8 cellular contexts compared by ENCODE assay signal in the genomic region with DNA sequence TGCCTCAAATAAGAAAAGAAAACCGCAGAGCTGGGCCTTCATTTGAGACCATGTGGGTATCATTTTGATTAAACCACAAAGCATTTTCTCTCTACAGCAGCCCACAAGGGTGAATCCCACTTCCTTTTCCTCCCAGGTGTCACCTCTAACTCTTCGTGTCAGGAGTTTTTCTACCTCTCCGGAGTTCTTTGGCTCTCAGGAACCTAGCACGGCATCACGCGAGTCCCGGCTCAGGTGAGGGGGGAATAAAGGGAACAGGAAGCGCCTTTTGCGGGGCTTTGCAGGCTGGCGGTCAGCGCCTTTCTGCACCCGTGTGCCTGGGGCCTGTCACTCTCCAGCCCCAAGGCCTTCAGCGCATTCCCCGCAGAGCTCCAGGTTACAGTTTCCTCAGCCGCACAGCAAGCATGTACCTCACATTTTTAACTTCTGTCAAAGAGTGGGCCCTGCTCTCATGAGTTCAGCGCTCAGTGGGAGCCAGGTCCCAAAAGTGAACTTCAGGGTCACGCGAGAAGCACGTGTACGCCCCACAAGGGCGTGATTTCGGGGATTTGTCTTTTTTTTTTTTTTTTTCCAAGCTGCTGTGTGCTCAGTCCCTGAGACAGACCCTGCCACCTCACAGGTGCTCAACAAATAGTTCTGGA. TPM values are rescaled to one million over a fixed set of nuclear protein-coding genes. Genes with fewer than 3 reads are reported as not detected.
DNase-seq lines count a peak whose midpoint lies in the region; ATAC-seq lines count a peak whose summit lies in the region.

No MANE protein-coding gene starts in this region.

- intact Hi-C loops in left colon (cut with DNase I, micrococcal nuclease), result no loop called here

- H3K4me1 Mint-ChIP-seq in T-helper 2 cell treated with Interferon-gamma antibody and Interleukin-4, amounts not matched to agents 5 μg/mL and 100 μg/mL, for 36 hours (ENCODE audit: low read depth), result peaks cover 26% of the 10 kb centered on the region

- H3K27ac Mint-ChIP-seq in T-helper 2 cell treated with Interferon-gamma antibody and Interleukin-4, amounts not matched to agents 5 μg/mL and 100 μg/mL, for 36 hours, result peak overlapping the region; percentile 84

- no peaks in the 10 kb centered on the region for H3K36me3 Mint-ChIP-seq in T-helper 2 cell treated with Interferon-gamma antibody and Interleukin-4, amounts not matched to agents 5 μg/mL and 100 μg/mL, for 36 hours (ENCODE audit: low read depth)

- H3K9me3 Mint-ChIP-seq in T-helper 2 cell treated with Interferon-gamma antibody and Interleukin-4, amounts not matched to agents 5 μg/mL and 100 μg/mL, for 36 hours, result no peaks in the 10 kb centered on the region

- peak overlapping the region; percentile 73 for H3K27ac ChIP-seq in caudate nucleus (ENCODE audit: low read depth, low read length)

- H3K4me3 Mint-ChIP-seq in T-helper 2 cell treated with Interferon-gamma antibody and Interleukin-4, amounts not matched to agents 5 μg/mL and 100 μg/mL, for 36 hours, result peak overlapping the region; percentile 81

- ATAC-seq in GM19467 (IDR thresholded peaks at IDR 0.05; ENCODE audit: unreplicated experiment), result peak; percentile 21
- ATAC-seq in left colon, result peak; percentile 52

- peaks cover 34% of the 10 kb centered on the region for H3K27me3 Mint-ChIP-seq in T-helper 2 cell treated with Interferon-gamma antibody and Interleukin-4, amounts not matched to agents 5 μg/mL and 100 μg/mL, for 36 hours (ENCODE audit: low read depth)

- DNase-seq in CMK (ENCODE audit: low read depth) (peak; percentile 27), HS-27A (ENCODE audit: low read depth) (peak; percentile 41), caudate nucleus (lab: John Stamatoyannopoulos, UW) (peak in 12 of 61 donors; percentile 24 to 65 (median 40)), left colon (peak in 1 of 2 donors; percentile 50), cerebellar nuclear complex (lab: John Stamatoyannopoulos, UW) (no peak)
- peak; percentile 63 for DNase-seq in T-helper 2 cell treated with Interferon-gamma antibody and Interleukin-4, amounts not matched to agents 5 μg/mL and 100 μg/mL, for 36 hours (ENCODE audit: low spot score)
- DNase-seq in stimulated activated CD4-positive, alpha-beta T cell treated with anti-CD3 and anti-CD28 coated beads, TNF-alpha, amount 100 ng/mL, for 24 hours (ENCODE audit: low read depth in 3 of 3), result peak; percentile 19 to 42 (median 27)

RNA-seq across cellular contexts. Expression of a gene that starts 0.7 kb away (rescaled TPM):
- total RNA-seq in left colon, result 10 to 100 TPM; 12.6 to 13.6 TPM

RNA-seq across cellular contexts. Expression of a gene that starts 17.2 kb away (rescaled TPM):
- total RNA-seq in left colon, result under 1 TPM; 0.25 to 0.31 TPM

RNA-seq across cellular contexts. Expression of a gene that starts 54.7 kb away (rescaled TPM):
- 10 to 100 TPM; 62.3 to 66.1 TPM for total RNA-seq in left colon

Comparison
In these comparisons a context has a peak if more than half of its experiments do, and no peak if none do; other contexts are left out.
1. DNase-seq: peak in CMK (single experiment), HS-27A (single experiment), T-helper 2 cell treated with Interferon-gamma antibody and Interleukin-4, amounts not matched to agents 5 μg/mL and 100 μg/mL, for 36 hours (single experiment) and stimulated activated CD4-positive, alpha-beta T cell treated with anti-CD3 and anti-CD28 coated beads, TNF-alpha, amount 100 ng/mL, for 24 hours (3 of 3); none in cerebellar nuclear complex (0 of 2).